Comparison of ENCODE assay signal across 13 cellular contexts in genomic region chr16:15640966-15641365, GRCh38. TPM values are rescaled to one million over a fixed set of nuclear protein-coding genes. Genes with fewer than 3 reads are reported as not detected.
DNase-seq lines count a peak whose midpoint lies in the region; ATAC-seq, FAIRE-seq and TF ChIP-seq lines count a peak whose summit lies in the region.
"Had no signal": no experiment of that assay in that cellular context is flagged by ENCODE, and none has a peak within 500 bp of the region (broad histone marks: within the 10 kb centered on the region; RNA-seq: fewer than 3 reads in every experiment).

No MANE protein-coding gene starts in this region.

- H3K9me3 Mint-ChIP-seq in activated CD4-positive, alpha-beta T cell treated with anti-CD3 and anti-CD28 coated beads, Interleukin-2, amount 10 ng/mL, durations not matched to agents 24 days and 14 days: peaks cover 6% of the 10 kb centered on the region

- peaks cover 10% of the 10 kb centered on the region for H3K36me3 ChIP-seq in effector memory CD4-positive, alpha-beta T cell (ENCODE audit: control insufficient read depth, insufficient read depth, low read length)
- peaks cover 0 to 45% (median 29%) of the 10 kb centered on the region in 6 donors for H3K36me3 ChIP-seq in spleen
- peaks cover 0 to 22% (median 17%) of the 10 kb centered on the region in 3 donors for H3K36me3 ChIP-seq in pancreas
- H3K36me3 ChIP-seq: uterus had no signal

- H3K9me3 ChIP-seq in effector memory CD4-positive, alpha-beta T cell (ENCODE audit: control insufficient read depth, low read length): no peaks in the 10 kb centered on the region
- H3K9me3 ChIP-seq in spleen: no peaks in the 10 kb centered on the region
- no peaks in the 10 kb centered on the region for H3K9me3 ChIP-seq in pancreas
- H3K9me3 ChIP-seq: SJSA1, uterus had no signal

- no peak for FAIRE-seq in pancreas (lab: Jason Lieb, UNC)

- H3K27me3 ChIP-seq in effector memory CD4-positive, alpha-beta T cell (replicated peaks; ENCODE audit: control insufficient read depth, insufficient read depth, low read length, poor library complexity, severe bottlenecking): no peaks in the 10 kb centered on the region
- H3K27me3 ChIP-seq in spleen (replicated peaks in 1 of 7): no peaks in the 10 kb centered on the region
- no peaks in the 10 kb centered on the region for H3K27me3 ChIP-seq in pancreas
- H3K27me3 ChIP-seq: SJSA1, uterus had no signal

- peaks cover 60% of the 10 kb centered on the region for H3K4me1 Mint-ChIP-seq in activated CD4-positive, alpha-beta T cell treated with anti-CD3 and anti-CD28 coated beads, Interleukin-2, amount 10 ng/mL, durations not matched to agents 24 days and 14 days

- TF ChIP-seq POLR2A in spleen (IDR thresholded peaks at IDR 0.05): no peak

- H3K27ac Mint-ChIP-seq in activated CD4-positive, alpha-beta T cell treated with anti-CD3 and anti-CD28 coated beads, Interleukin-2, amount 10 ng/mL, durations not matched to agents 24 days and 14 days: peak overlapping the region; percentile 97

- peaks cover 39% of the 10 kb centered on the region for H3K36me3 Mint-ChIP-seq in activated CD4-positive, alpha-beta T cell treated with anti-CD3 and anti-CD28 coated beads, Interleukin-2, amount 10 ng/mL, durations not matched to agents 24 days and 14 days (ENCODE audit: low read depth)

- 63 to 73% (median 70%) methylated on average over 4 of the region's 4 CpGs for WGBS in spleen, 5 donors
- 71 to 76% methylated on average over 4 of the region's 4 CpGs for WGBS in pancreas, 2 donors

- H3K27ac ChIP-seq in effector memory CD4-positive, alpha-beta T cell (ENCODE audit: insufficient read depth, low read length, poor library complexity, severe bottlenecking): peak overlapping the region; percentile 99
- H3K27ac ChIP-seq in spleen (peak overlapping the region in 7 of 8 donors; percentile 18 to 100 (median 99)), pancreas (peak overlapping the region in 1 of 4 donors; percentile 99)
- H3K27ac ChIP-seq: SJSA1 had no signal

- no peak for DNase-seq in activated CD4-positive, alpha-beta T cell treated with anti-CD3 and anti-CD28 coated beads, Interleukin-2, amount 10 ng/mL, durations not matched to agents 24 days and 14 days
- DNase-seq in activated CD4-positive, alpha-beta T cell treated with anti-CD3 and anti-CD28 coated beads for 1 hour: no peak
- DNase-seq in NAMALWA (ENCODE audit: low spot score): peak; percentile 46
- DNase-seq in effector memory CD4-positive, alpha-beta T cell: no peak
- DNase-seq in spleen: no peak
- DNase-seq in pancreas: no peak
- no peak for DNase-seq in cardiac septum (ENCODE audit: low spot score)
- DNase-seq: ACHN, kidney glomerular epithelial cell, NCI-H510A, uterus had no signal

- H3K4me3 ChIP-seq in effector memory CD4-positive, alpha-beta T cell (ENCODE audit: insufficient read depth, low read depth, low read length, poor library complexity, severe bottlenecking): no peak overlapping the region
- peak overlapping the region in 5 of 8 donors; percentile 84 to 90 (median 88) for H3K4me3 ChIP-seq in spleen
- no peak overlapping the region for H3K4me3 ChIP-seq in pancreas
- H3K4me3 ChIP-seq: SJSA1, uterus had no signal

- peaks cover 31% of the 10 kb centered on the region for H3K4me1 ChIP-seq in effector memory CD4-positive, alpha-beta T cell (ENCODE audit: control insufficient read depth, insufficient read depth, low read length, poor library complexity, severe bottlenecking)
- peaks cover 43 to 79% (median 68%) of the 10 kb centered on the region in 6 donors for H3K4me1 ChIP-seq in spleen
- peaks cover 16 to 23% (median 19%) of the 10 kb centered on the region in 3 donors for H3K4me1 ChIP-seq in pancreas

- TF ChIP-seq CTCF in spleen (IDR thresholded peaks at IDR 0.05 in 8 of 11, conservative IDR thresholded peaks at IDR 0.05 in 3 of 11): no peak
- TF ChIP-seq CTCF in pancreas (IDR thresholded peaks at IDR 0.05): no peak

- H3K4me3 Mint-ChIP-seq in activated CD4-positive, alpha-beta T cell treated with anti-CD3 and anti-CD28 coated beads, Interleukin-2, amount 10 ng/mL, durations not matched to agents 24 days and 14 days: peak overlapping the region; percentile 94

- intact Hi-C loops in activated CD4-positive, alpha-beta T cell treated with anti-CD3 and anti-CD28 coated beads, Interleukin-2, amount 10 ng/mL, durations not matched to agents 24 days and 14 days (cut with micrococcal nuclease): loop anchor here (5.0 kb wide), 2 partner anchors 41 to 1009 kb away; partner anchors contain the start of genes BFAR and PARN
- intact Hi-C loops in spleen (cut with DNase I; ENCODE audit: low total_unique reads) (no loop called here), pancreas (cut with DNase I) (no loop called here), cardiac septum (cut with DNase I) (no loop called here)

- ATAC-seq in pancreas: no peak
- no peak for ATAC-seq in GM18870 (IDR thresholded peaks at IDR 0.05; ENCODE audit: unreplicated experiment)

- no peaks in the 10 kb centered on the region for H3K27me3 Mint-ChIP-seq in activated CD4-positive, alpha-beta T cell treated with anti-CD3 and anti-CD28 coated beads, Interleukin-2, amount 10 ng/mL, durations not matched to agents 24 days and 14 days

RNA-seq across cellular contexts. Expression of gene MARF1, which starts 2.0 kb away (rescaled TPM):
- total RNA-seq in activated CD4-positive, alpha-beta T cell treated with anti-CD3 and anti-CD28 coated beads, Interleukin-2, amount 10 ng/mL, durations not matched to agents 24 days and 14 days: 55.6 and 56.2 TPM in 2 replicates
- total RNA-seq in spleen (100 to 1,000 TPM in 5 of 7 donors, 10 to 100 TPM in 2; 79.4 to 169 (median 134) TPM), pancreas (10 to 100 TPM; 31.7 to 65.3 (median 45.4) TPM), cardiac septum (39.7 TPM)
- polyA plus RNA-seq in spleen (10 to 100 TPM; 24.0 to 33.9 (median 33.8) TPM), pancreas (10 to 100 TPM; 17.3 to 20.6 TPM)

RNA-seq across cellular contexts. Expression of gene NDE1, which starts 9.1 kb away (rescaled TPM):
- 85.4 and 85.8 TPM in 2 replicates for total RNA-seq in activated CD4-positive, alpha-beta T cell treated with anti-CD3 and anti-CD28 coated beads, Interleukin-2, amount 10 ng/mL, durations not matched to agents 24 days and 14 days
- 10 to 100 TPM; 52.6 to 69.6 (median 60.6) TPM for total RNA-seq in spleen
- 10 to 100 TPM in 2 of 3 donors, 1 to 10 TPM in 1; 8.7 to 20.0 (median 10.6) TPM for polyA plus RNA-seq in spleen
- total RNA-seq in pancreas: 10 to 100 TPM in 1 of 6 donors, 1 to 10 TPM in 5; 4.1 to 13.2 (median 6.5) TPM
- 1 to 10 TPM; 3.3 TPM for polyA plus RNA-seq in pancreas
- total RNA-seq in cardiac septum: 26.8 TPM

Comparison
In these comparisons a context has a peak if more than half of its experiments do, and no peak if none do; other contexts are left out.
1. H3K4me3 ChIP-seq: peak in spleen (5 of 8); none in effector memory CD4-positive, alpha-beta T cell (single experiment) and pancreas (0 of 4).